20 cellular contexts compared by ENCODE assay signal in the genomic region with DNA sequence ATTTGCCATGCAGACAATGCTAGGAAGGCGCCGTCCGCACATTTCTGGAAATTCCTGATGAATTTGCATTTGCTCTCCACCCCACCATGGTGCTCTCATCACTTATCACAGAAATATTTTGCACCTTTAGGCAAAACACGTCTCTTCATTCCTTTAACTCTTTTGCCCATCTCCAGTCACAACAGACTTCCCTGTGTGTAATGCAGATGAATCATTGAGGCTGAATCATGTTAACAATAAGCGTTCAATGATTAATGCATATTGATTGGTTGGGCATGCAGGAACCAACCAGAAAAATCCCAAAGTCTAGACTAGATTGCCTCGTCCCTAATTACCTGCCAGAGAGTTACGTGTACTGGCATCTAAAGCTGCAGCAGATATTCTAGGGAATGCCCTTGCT.
DNase-seq lines count a peak whose midpoint lies in the region; ATAC-seq, FAIRE-seq and TF ChIP-seq lines count a peak whose summit lies in the region.
"Had no signal": no experiment of that assay in that cellular context is flagged by ENCODE, and none has a peak within 500 bp of the region (broad histone marks: within the 10 kb centered on the region; RNA-seq: fewer than 3 reads in every experiment).

No MANE protein-coding gene starts in this region.

- H3K4me2 ChIP-seq in mammary epithelial cell (ENCODE audit: insufficient read depth, low read depth, low read length) (no peak overlapping the region), GM12878 (ENCODE audit: control insufficient read depth, insufficient read depth) (no peak overlapping the region)
- H3K4me2 ChIP-seq: SK-N-SH had no signal

- POLR2A ChIA-PET in MCF 10A (lab: Yijun Ruan, JAX): no interaction called here
- POLR2A ChIA-PET in GM12878 (lab: Charles Lee): interaction anchor here (0.9 kb wide), 1 partner anchor 11 kb away, joined by 3 read pairs; no protein-coding TSS in a partner anchor

- FAIRE-seq in GM12878 (lab: Jason Lieb, UNC) (no peak), H54 (lab: Jason Lieb, UNC) (no peak)
- FAIRE-seq: RCC 7860 had no signal

- no peak for TF ChIP-seq RAD21 in GM12878 (IDR thresholded peaks at IDR 0.05; ENCODE audit: insufficient read depth, low read depth, low read length)

- H3K27ac ChIP-seq in mammary epithelial cell (ENCODE audit: insufficient read depth, low read depth, low read length) (no peak overlapping the region), GM12878 (ENCODE audit: control insufficient read depth, insufficient read depth) (peak overlapping the region; percentile 67; the same call in 1 of the 2 replicates), foreskin keratinocyte (peak overlapping the region; percentile 88)

- H3K27me3 ChIP-seq in mammary epithelial cell (ENCODE audit: insufficient read depth, low read length) (no peaks in the 10 kb centered on the region), GM12878 (replicated peaks in 1 of 2; ENCODE audit: control insufficient read depth in 2 of 2, insufficient read depth in 2 of 2, low read length in 1 of 2) (no peaks in the 10 kb centered on the region), foreskin keratinocyte (no peaks in the 10 kb centered on the region)

- H4K20me1 ChIP-seq in mammary epithelial cell (ENCODE audit: insufficient read depth, low read length) (no peaks in the 10 kb centered on the region), GM12878 (ENCODE audit: control insufficient read depth, insufficient read depth) (no peaks in the 10 kb centered on the region)

- TF ChIP-seq POLR2A in GM12878 (IDR thresholded peaks at IDR 0.05; ENCODE audit: low read depth, low read length): no peak
- no peak for TF ChIP-seq POLR2A in H54 (IDR thresholded peaks at IDR 0.05; ENCODE audit: low read depth, low read length)

- H3K9me3 Mint-ChIP-seq in MCF 10A (ENCODE audit: unreplicated experiment): no peaks in the 10 kb centered on the region
- H3K9me3 Mint-ChIP-seq: CD4-positive, CD25-positive, alpha-beta regulatory T cell had no signal

- intact Hi-C loops in mammary epithelial cell (cut with micrococcal nuclease) (no loop called here), MCF 10A (cut with micrococcal nuclease) (no loop called here), GM12878 (cut with micrococcal nuclease; ENCODE audit: unreplicated experiment) (no loop called here)

- H3K36me3 ChIP-seq in mammary epithelial cell (ENCODE audit: insufficient read depth, low read length) (no peaks in the 10 kb centered on the region), GM12878 (ENCODE audit: control insufficient read depth in 2 of 2, insufficient read depth in 2 of 2, low read length in 1 of 2) (no peaks in the 10 kb centered on the region)

- dilution Hi-C loops in mammary epithelial cell (cut with HindIII; ENCODE audit: low sequenced_read_pairs): no loop called here

- TF ChIP-seq EP300 in GM12878 (IDR thresholded peaks at IDR 0.05; ENCODE audit: borderline replicate concordance in 1 of 2, control insufficient read depth in 1 of 2, low read depth in 2 of 2, low read length in 2 of 2): no peak

- H3K9me3 ChIP-seq in mammary epithelial cell (replicated peaks; ENCODE audit: insufficient read depth, low read length) (no peaks in the 10 kb centered on the region), GM12878 (replicated peaks; ENCODE audit: control insufficient read depth, insufficient read depth, low read length) (no peaks in the 10 kb centered on the region; the same call in 2 of the 3 replicates)
- H3K9me3 ChIP-seq: Caco-2, SK-N-SH had no signal

- H3K4me1 ChIP-seq in mammary epithelial cell (ENCODE audit: insufficient read depth, low read length) (no peaks in the 10 kb centered on the region), GM12878 (ENCODE audit: control insufficient read depth, insufficient read depth, low read length) (peaks cover 30% of the 10 kb centered on the region), foreskin keratinocyte (peaks cover 20% of the 10 kb centered on the region)
- H3K4me1 ChIP-seq: Caco-2 had no signal

- no peak overlapping the region for H3K9ac ChIP-seq in mammary epithelial cell (ENCODE audit: insufficient read depth, low read length)
- no peak overlapping the region for H3K9ac ChIP-seq in GM12878 (ENCODE audit: control insufficient read depth, insufficient read depth, low read length)
- H3K9ac ChIP-seq: SK-N-SH had no signal

- no peak overlapping the region for H2AFZ ChIP-seq in mammary epithelial cell (ENCODE audit: low read depth, low read length)
- no peak overlapping the region; the same call in 1 of the 2 replicates for H2AFZ ChIP-seq in GM12878 (ENCODE audit: control insufficient read depth, low read depth, low read length)

- 74% methylated on average over 7 of the region's 7 CpGs for WGBS in mammary epithelial cell (ENCODE audit: low coverage, missing lambda C conversion rate)
- WGBS in GM12878 (ENCODE audit: insufficient coverage, insufficient replicate concordance, low lambda C conversion rate, missing lambda C conversion rate): 60% methylated on average over 7 of the region's 7 CpGs

- RAD21 ChIA-PET in GM12878 (lab: Charles Lee; ENCODE audit: unreplicated experiment): interaction anchor here (0.9 to 1.6 kb wide), 7 partner anchors 9 to 78 kb away, joined by 3 to 7 read pairs (median 4); no protein-coding TSS in a partner anchor

- peak; percentile 54 for DNase-seq in mammary epithelial cell
- no peak for DNase-seq in MCF 10A (ENCODE audit: unreplicated experiment)
- no peak for DNase-seq in GM12878 (ENCODE audit: low read depth, low spot score)
- peak; percentile 96 to 98 for DNase-seq in foreskin keratinocyte
- no peak for DNase-seq in H54 (ENCODE audit: insufficient read length, low spot score)
- DNase-seq in SW 1271 (lab: John Stamatoyannopoulos, UW): no peak
- no peak for DNase-seq in DMS79 (lab: John Stamatoyannopoulos, UW)
- DNase-seq: 8988T; Caco-2; CD4-positive, CD25-positive, alpha-beta regulatory T cell; DMS153; NCI-H1105; NCI-H2081; NCI-H2171 treated with DMSO at 0.1 percent for 48 hours; NCI-H446 treated with DMSO at 0.1 percent for 48 hours; SHP77; SK-N-SH had no signal

- in situ Hi-C loops in mammary epithelial cell (cut with MboI; ENCODE audit: low sequenced_read_pairs in 2 of 2) (no loop called here), GM12878 (cut with MboI) (no loop called here)

- H3K79me2 ChIP-seq in mammary epithelial cell (ENCODE audit: insufficient read depth, low read length): no peaks in the 10 kb centered on the region
- no peaks in the 10 kb centered on the region for H3K79me2 ChIP-seq in GM12878 (ENCODE audit: control insufficient read depth, insufficient read depth, low read length)

- BruUV-seq in mammary epithelial cell (replicated peaks; lab: Mats Ljungman, UMichigan) (no TSS peak), MCF 10A (replicated peaks; lab: Mats Ljungman, UMichigan) (no TSS peak), GM12878 (replicated peaks; lab: Mats Ljungman, UMichigan) (no TSS peak)

- no peaks in the 10 kb centered on the region for H3K27me3 Mint-ChIP-seq in MCF 10A (ENCODE audit: insufficient read depth, unreplicated experiment)
- H3K27me3 Mint-ChIP-seq: CD4-positive, CD25-positive, alpha-beta regulatory T cell had no signal

- SMC1A ChIA-PET in GM12878 (lab: Charles Lee; ENCODE audit: uncharacterized antibody, unreplicated experiment): interaction anchor here (1.1 to 2.6 kb wide), 8 partner anchors 9 to 78 kb away, joined by 3 to 13 read pairs (median 5); no protein-coding TSS in a partner anchor

- H3K4me3 Mint-ChIP-seq in MCF 10A (ENCODE audit: unreplicated experiment): no peak overlapping the region
- H3K4me3 Mint-ChIP-seq: B cell; CD4-positive, CD25-positive, alpha-beta regulatory T cell had no signal

- H3K27ac Mint-ChIP-seq in MCF 10A (ENCODE audit: low read depth, unreplicated experiment): no peak overlapping the region
- H3K27ac Mint-ChIP-seq: B cell had no signal

- no peak for TF ChIP-seq CTCF in mammary epithelial cell (conservative IDR thresholded peaks at IDR 0.05 in 1 of 2, IDR thresholded peaks at IDR 0.05 in 1 of 2; ENCODE audit: extremely low read depth in 1 of 2, insufficient read depth in 1 of 2, low read depth in 1 of 2, low read length in 2 of 2)
- no peak for TF ChIP-seq CTCF in MCF 10A (IDR thresholded peaks at IDR 0.05; ENCODE audit: unreplicated experiment)
- TF ChIP-seq CTCF in GM12878 (IDR thresholded peaks at IDR 0.05 in 2 of 3, conservative IDR thresholded peaks at IDR 0.05 in 1 of 3; ENCODE audit: control insufficient read depth in 2 of 3, extremely low read depth in 1 of 3, insufficient read depth in 1 of 3, low read depth in 3 of 3, low read length in 3 of 3): no peak
- TF ChIP-seq CTCF in foreskin keratinocyte (conservative IDR thresholded peaks at IDR 0.05): no peak

- CTCF ChIA-PET in mammary epithelial cell (lab: Charles Lee; ENCODE audit: low non-redundant PET): no interaction called here
- CTCF ChIA-PET in MCF 10A (lab: Yijun Ruan, JAX): no interaction called here
- CTCF ChIA-PET in GM12878 (lab: Yijun Ruan, JAX): interaction anchor here (1.1 kb wide), 1 partner anchor 124 kb away, joined by 3 read pairs; no protein-coding TSS in a partner anchor

- no peaks in the 10 kb centered on the region for H3K36me3 Mint-ChIP-seq in MCF 10A (ENCODE audit: insufficient read depth, unreplicated experiment)
- H3K36me3 Mint-ChIP-seq: CD4-positive, CD25-positive, alpha-beta regulatory T cell had no signal

- ATAC-seq in GM12878: no peak
- peak; percentile 96 for ATAC-seq in foreskin keratinocyte
- no peak for ATAC-seq in GM18498 (IDR thresholded peaks at IDR 0.05; ENCODE audit: unreplicated experiment)

- H3K4me1 Mint-ChIP-seq in MCF 10A (ENCODE audit: insufficient read depth, unreplicated experiment): no peaks in the 10 kb centered on the region

- H3K4me3 ChIP-seq in mammary epithelial cell (replicated peaks in 1 of 3; ENCODE audit: insufficient read depth in 1 of 3, low read depth in 2 of 3, low read length in 3 of 3) (no peak overlapping the region), GM12878 (no peak overlapping the region)

TF ChIP-seq in GM12878, 131 proteins besides CTCF, POLR2A, EP300 and RAD21:
- no peak for TF ChIP-seq HDGF (IDR thresholded peaks at IDR 0.05)
- TF ChIP-seq YBX1 (IDR thresholded peaks at IDR 0.05): no peak

Comparison
In these comparisons a context has a peak if more than half of its experiments do, and no peak if none do; other contexts are left out.
1. DNase-seq: peak in mammary epithelial cell (single experiment) and foreskin keratinocyte (2 of 2); none in MCF 10A (single experiment), GM12878 (single experiment), H54 (single experiment), SW 1271 (0 of 2) and DMS79 (single experiment).